In genomic region chr9:107948601-107949000, GRCh38 we compare ENCODE assay signal across 20 cellular contexts.
"Had no signal": no experiment of that assay in that cellular context is flagged by ENCODE, and none has a peak within 500 bp of the region (broad histone marks: within the 10 kb centered on the region; RNA-seq: fewer than 3 reads in every experiment).

No MANE protein-coding gene starts in this region.

- H3K4me3 Mint-ChIP-seq: activated naive CD4-positive, alpha-beta T cell treated with anti-CD3 and anti-CD28 coated beads, Interleukin-2, amount 10 ng/mL, durations not matched to agents 7 days and 5 days; activated naive CD8-positive, alpha-beta T cell treated with anti-CD3 and anti-CD28 coated beads, Interleukin-2, amount 50 U/mL, for 24 hours; activated T-cell treated with anti-CD3 and anti-CD28 coated beads, Interleukin-2, amount 50 U/mL, for 4 hours; central memory CD8-positive, alpha-beta T cell; endodermal cell; immature natural killer cell; memory B cell; natural killer cell; T-helper 17 cell had no signal

- H3K4me1 Mint-ChIP-seq: activated naive CD4-positive, alpha-beta T cell treated with anti-CD3 and anti-CD28 coated beads, Interleukin-2, amount 10 ng/mL, durations not matched to agents 7 days and 5 days; activated naive CD8-positive, alpha-beta T cell treated with anti-CD3 and anti-CD28 coated beads, Interleukin-2, amount 50 U/mL, for 24 hours; central memory CD8-positive, alpha-beta T cell; immature natural killer cell; memory B cell; natural killer cell; T-helper 17 cell had no signal

- H3K4me1 ChIP-seq: colonic mucosa, right lobe of liver had no signal

- ATAC-seq: activated naive CD8-positive, alpha-beta T cell treated with anti-CD3 and anti-CD28 coated beads, Interleukin-2, amount 50 U/mL, for 24 hours; activated T-cell treated with anti-CD3 and anti-CD28 coated beads, Interleukin-2, amount 50 U/mL, for 4 hours; natural killer cell; psoas muscle; right lobe of liver; T-helper 17 cell had no signal

- DNase-seq: activated CD4-positive, alpha-beta T cell treated with anti-CD3 and anti-CD28 coated beads, Interleukin-2, amount 50 U/mL, for 1 hour; activated CD4-positive, CD25-positive, alpha-beta regulatory T cell treated with anti-CD3 and anti-CD28 coated beads, Interleukin-2, amount 50 U/mL, for 72 hours; activated CD8-positive, alpha-beta memory T cell treated with anti-CD3 and anti-CD28 coated beads, Interleukin-2, amount 50 U/mL, for 4 hours; activated naive CD4-positive, alpha-beta T cell treated with anti-CD3 and anti-CD28 coated beads, Interleukin-2, amount 10 ng/mL, durations not matched to agents 7 days and 5 days; activated naive CD8-positive, alpha-beta T cell treated with anti-CD3 and anti-CD28 coated beads, Interleukin-2, amount 50 U/mL, for 24 hours; activated T-cell treated with anti-CD3 and anti-CD28 coated beads, Interleukin-2, amount 50 U/mL, for 4 hours; anterior cingulate cortex; colonic mucosa; endodermal cell; immature natural killer cell; natural killer cell; ovary; psoas muscle; right lobe of liver; spleen; stimulated activated naive CD4-positive, alpha-beta T cell; T-helper 17 cell had no signal

- H3K4me3 ChIP-seq: colonic mucosa, ovary, psoas muscle, right lobe of liver, spleen had no signal

- H3K36me3 Mint-ChIP-seq: activated naive CD4-positive, alpha-beta T cell treated with anti-CD3 and anti-CD28 coated beads, Interleukin-2, amount 10 ng/mL, durations not matched to agents 7 days and 5 days; immature natural killer cell; natural killer cell had no signal

- H3K27ac Mint-ChIP-seq: activated naive CD4-positive, alpha-beta T cell treated with anti-CD3 and anti-CD28 coated beads, Interleukin-2, amount 10 ng/mL, durations not matched to agents 7 days and 5 days; activated naive CD8-positive, alpha-beta T cell treated with anti-CD3 and anti-CD28 coated beads, Interleukin-2, amount 50 U/mL, for 24 hours; endodermal cell; immature natural killer cell; memory B cell; natural killer cell; T-helper 17 cell had no signal

- H3K27ac ChIP-seq: colonic mucosa, ovary, psoas muscle, right lobe of liver, spleen, VCaP had no signal

- H3K27me3 ChIP-seq: colonic mucosa, ovary, right lobe of liver, spleen had no signal

- H3K9me3 ChIP-seq: colonic mucosa, ovary, right lobe of liver had no signal

- H3K27me3 Mint-ChIP-seq: activated naive CD4-positive, alpha-beta T cell treated with anti-CD3 and anti-CD28 coated beads, Interleukin-2, amount 10 ng/mL, durations not matched to agents 7 days and 5 days; central memory CD8-positive, alpha-beta T cell; T-helper 17 cell had no signal

- H3K36me3 ChIP-seq: colonic mucosa, ovary, right lobe of liver, spleen had no signal
